Comparison of ENCODE assay signal across 8 cellular contexts in the genomic region with DNA sequence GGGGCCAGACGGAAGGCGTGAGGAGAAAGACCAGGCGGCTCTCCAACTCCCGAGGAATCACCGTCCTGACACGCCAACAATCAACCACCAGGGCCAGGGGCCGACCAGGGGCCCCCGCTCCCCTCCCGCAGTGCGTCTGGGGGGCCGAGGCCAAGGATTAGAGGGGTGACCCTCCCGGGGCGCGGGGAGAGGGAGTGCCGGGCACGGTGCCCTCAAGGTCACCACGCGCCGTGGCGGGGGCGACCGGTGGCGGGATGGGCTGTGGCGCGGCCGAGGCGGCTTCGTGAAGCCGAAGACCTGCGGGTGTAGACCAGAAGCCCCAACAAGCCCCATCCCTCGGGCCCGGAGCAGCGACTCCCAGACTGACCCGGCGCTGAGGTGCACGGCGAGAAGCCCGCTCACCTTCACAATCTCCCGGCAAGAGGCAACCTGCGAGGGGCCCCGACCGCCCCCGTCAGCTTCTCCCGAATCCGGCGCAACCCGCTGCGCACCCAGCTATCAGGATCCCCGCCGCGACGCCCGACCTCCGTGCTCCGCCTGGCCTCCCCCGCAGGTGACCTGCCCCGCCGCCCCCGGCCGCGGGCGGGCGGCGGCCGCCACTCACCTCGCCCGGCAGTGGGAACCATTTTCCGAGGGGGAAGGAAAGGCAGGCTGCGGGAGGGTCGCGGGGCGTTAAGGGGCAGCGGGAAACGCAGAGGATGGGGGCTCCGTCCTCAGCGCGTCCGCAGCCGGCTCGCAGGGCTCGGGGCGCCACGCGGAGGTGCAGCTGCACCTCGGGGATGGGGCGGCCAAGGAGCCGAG.
DNase-seq lines count a peak whose midpoint lies in the region; ATAC-seq and TF ChIP-seq lines count a peak whose summit lies in the region.

No MANE protein-coding gene starts in this region.

- no peaks in the 10 kb centered on the region for H3K27me3 ChIP-seq in layer of hippocampus (ENCODE audit: control insufficient read depth, insufficient read depth, low read length)

- in situ Hi-C loops in GM13976 (cut with MboI; ENCODE audit: low sequenced_read_pairs, unreplicated experiment): no loop called here

- H3K4me3 Mint-ChIP-seq in T-helper 2 cell treated with Interferon-gamma antibody and Interleukin-4, amounts not matched to agents 5 μg/mL and 100 μg/mL, for 36 hours: peak overlapping the region; percentile 81

- peak overlapping the region; percentile 81 for H3K27ac Mint-ChIP-seq in T-helper 2 cell treated with Interferon-gamma antibody and Interleukin-4, amounts not matched to agents 5 μg/mL and 100 μg/mL, for 36 hours

- H3K4me3 ChIP-seq in cardiac fibroblast (replicated peaks in 1 of 2; ENCODE audit: low read depth in 2 of 2, low read length in 2 of 2): peak overlapping the region; percentile 84 to 85

- peak; percentile 50 for TF ChIP-seq CTCF in GM13976 (IDR thresholded peaks at IDR 0.05; ENCODE audit: borderline replicate concordance, control extremely low read depth, extremely low read depth, insufficient read depth, missing control alignments)
- peak; percentile 7 for TF ChIP-seq CTCF in cardiac fibroblast (IDR thresholded peaks at IDR 0.05; ENCODE audit: low read depth, low read length)

- peak overlapping the region; percentile 97 for H3K27ac ChIP-seq in layer of hippocampus (ENCODE audit: low read depth, low read length)

- H3K27me3 Mint-ChIP-seq in T-helper 2 cell treated with Interferon-gamma antibody and Interleukin-4, amounts not matched to agents 5 μg/mL and 100 μg/mL, for 36 hours (ENCODE audit: low read depth): peaks cover 36% of the 10 kb centered on the region

- peaks cover 25% of the 10 kb centered on the region for H3K4me1 Mint-ChIP-seq in T-helper 2 cell treated with Interferon-gamma antibody and Interleukin-4, amounts not matched to agents 5 μg/mL and 100 μg/mL, for 36 hours (ENCODE audit: low read depth)

- ATAC-seq in HG03159 (IDR thresholded peaks at IDR 0.05; ENCODE audit: unreplicated experiment) (peak; percentile 0), HG03457 (IDR thresholded peaks at IDR 0.05; ENCODE audit: unreplicated experiment) (no peak)

- peaks cover 2% of the 10 kb centered on the region for H3K36me3 Mint-ChIP-seq in T-helper 2 cell treated with Interferon-gamma antibody and Interleukin-4, amounts not matched to agents 5 μg/mL and 100 μg/mL, for 36 hours (ENCODE audit: low read depth)

- H3K9me3 Mint-ChIP-seq in T-helper 2 cell treated with Interferon-gamma antibody and Interleukin-4, amounts not matched to agents 5 μg/mL and 100 μg/mL, for 36 hours: no peaks in the 10 kb centered on the region

- DNase-seq in GM13976 (ENCODE audit: low spot score): peak; percentile 50
- DNase-seq in T-helper 2 cell treated with Interferon-gamma antibody and Interleukin-4, amounts not matched to agents 5 μg/mL and 100 μg/mL, for 36 hours (ENCODE audit: low spot score): peak; percentile 36
- DNase-seq in cardiac fibroblast (ENCODE audit: low read depth in 2 of 2): peak; percentile 19 to 34
- DNase-seq in stimulated activated CD4-positive, alpha-beta T cell treated with anti-CD3 and anti-CD28 coated beads, Interleukin-4, amount 100 ng/mL, for 1 hour: peak; percentile 52
- no peak for DNase-seq in NOMO-1 treated with dmso at 0.1 percent for 144 hours (lab: John Stamatoyannopoulos, UW; ENCODE audit: unreplicated experiment)
